Comparison of ENCODE assay signal across 1 cellular context in the genomic region with DNA sequence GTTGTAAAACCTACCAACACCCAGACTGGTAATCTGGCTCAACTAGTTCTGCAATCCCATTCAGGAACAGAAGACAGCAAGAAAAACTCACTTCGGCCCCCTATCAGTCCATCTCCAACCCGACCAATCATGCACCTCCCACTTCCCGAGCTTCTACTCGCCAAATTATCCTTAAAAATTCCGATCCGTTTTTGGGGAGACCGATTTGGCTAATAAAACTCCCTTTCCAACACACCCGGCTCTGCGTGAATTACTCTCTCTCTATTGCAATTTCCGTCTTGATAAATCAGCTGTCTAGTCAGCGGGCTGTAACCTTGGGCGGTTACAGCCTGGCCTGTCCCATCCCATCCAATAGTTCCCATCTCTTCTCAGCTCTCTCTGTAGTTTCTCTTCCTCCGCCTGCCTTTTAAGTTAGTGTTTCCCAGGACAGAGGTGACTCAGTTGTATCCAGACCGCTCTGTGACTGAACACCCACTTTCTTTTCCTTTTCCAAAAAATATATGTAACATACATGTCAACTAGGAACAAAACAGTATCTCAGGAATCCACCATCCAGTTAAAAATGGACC.
A peak's percentile ranks its signal among the peaks of the same experiment; 100 is the strongest.
TF ChIP-seq lines count a peak whose summit lies in the region.

No MANE protein-coding gene starts in this region.

TF ChIP-seq in K562, 482 proteins besides CTCF, POLR2A, EP300 and RAD21 (continued from another document):
- TF ChIP-seq, protein P1, sequence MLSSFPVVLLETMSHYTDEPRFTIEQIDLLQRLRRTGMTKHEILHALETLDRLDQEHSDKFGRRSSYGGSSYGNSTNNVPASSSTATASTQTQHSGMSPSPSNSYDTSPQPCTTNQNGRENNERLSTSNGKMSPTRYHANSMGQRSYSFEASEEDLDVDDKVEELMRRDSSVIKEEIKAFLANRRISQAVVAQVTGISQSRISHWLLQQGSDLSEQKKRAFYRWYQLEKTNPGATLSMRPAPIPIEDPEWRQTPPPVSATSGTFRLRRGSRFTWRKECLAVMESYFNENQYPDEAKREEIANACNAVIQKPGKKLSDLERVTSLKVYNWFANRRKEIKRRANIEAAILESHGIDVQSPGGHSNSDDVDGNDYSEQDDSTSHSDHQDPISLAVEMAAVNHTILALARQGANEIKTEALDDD (IDR thresholded peaks at IDR 0.05), result peak; percentile 99
- TF ChIP-seq SPI1 (IDR thresholded peaks at IDR 0.05; ENCODE audit: borderline replicate concordance, low read depth, low read length), result no peak
- TF ChIP-seq MEIS2 (IDR thresholded peaks at IDR 0.05; ENCODE audit: partially characterized antibody), result peak; percentile 36
- no peak for TF ChIP-seq PCBP1 (IDR thresholded peaks at IDR 0.05; ENCODE audit: low read depth, low read length, poor library complexity, severe bottlenecking)
- TF ChIP-seq GATAD2A (IDR thresholded peaks at IDR 0.05), result 0 out of 2 replicates have a peak, but pooled peaks have one; percentile 41
- TF ChIP-seq, protein P2, sequence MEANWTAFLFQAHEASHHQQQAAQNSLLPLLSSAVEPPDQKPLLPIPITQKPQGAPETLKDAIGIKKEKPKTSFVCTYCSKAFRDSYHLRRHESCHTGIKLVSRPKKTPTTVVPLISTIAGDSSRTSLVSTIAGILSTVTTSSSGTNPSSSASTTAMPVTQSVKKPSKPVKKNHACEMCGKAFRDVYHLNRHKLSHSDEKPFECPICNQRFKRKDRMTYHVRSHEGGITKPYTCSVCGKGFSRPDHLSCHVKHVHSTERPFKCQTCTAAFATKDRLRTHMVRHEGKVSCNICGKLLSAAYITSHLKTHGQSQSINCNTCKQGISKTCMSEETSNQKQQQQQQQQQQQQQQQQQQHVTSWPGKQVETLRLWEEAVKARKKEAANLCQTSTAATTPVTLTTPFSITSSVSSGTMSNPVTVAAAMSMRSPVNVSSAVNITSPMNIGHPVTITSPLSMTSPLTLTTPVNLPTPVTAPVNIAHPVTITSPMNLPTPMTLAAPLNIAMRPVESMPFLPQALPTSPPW (CRISPR knock-in tag; IDR thresholded peaks at IDR 0.05), result no peak
- no peak for TF ChIP-seq YBX1 (IDR thresholded peaks at IDR 0.05)
- TF ChIP-seq POLR2AphosphoS5 (IDR thresholded peaks at IDR 0.05; ENCODE audit: control insufficient read depth, insufficient read depth, low read depth, low read length), result 0 out of 2 replicates have a peak, but pooled peaks have one; percentile 33
- TF ChIP-seq, protein P3, sequence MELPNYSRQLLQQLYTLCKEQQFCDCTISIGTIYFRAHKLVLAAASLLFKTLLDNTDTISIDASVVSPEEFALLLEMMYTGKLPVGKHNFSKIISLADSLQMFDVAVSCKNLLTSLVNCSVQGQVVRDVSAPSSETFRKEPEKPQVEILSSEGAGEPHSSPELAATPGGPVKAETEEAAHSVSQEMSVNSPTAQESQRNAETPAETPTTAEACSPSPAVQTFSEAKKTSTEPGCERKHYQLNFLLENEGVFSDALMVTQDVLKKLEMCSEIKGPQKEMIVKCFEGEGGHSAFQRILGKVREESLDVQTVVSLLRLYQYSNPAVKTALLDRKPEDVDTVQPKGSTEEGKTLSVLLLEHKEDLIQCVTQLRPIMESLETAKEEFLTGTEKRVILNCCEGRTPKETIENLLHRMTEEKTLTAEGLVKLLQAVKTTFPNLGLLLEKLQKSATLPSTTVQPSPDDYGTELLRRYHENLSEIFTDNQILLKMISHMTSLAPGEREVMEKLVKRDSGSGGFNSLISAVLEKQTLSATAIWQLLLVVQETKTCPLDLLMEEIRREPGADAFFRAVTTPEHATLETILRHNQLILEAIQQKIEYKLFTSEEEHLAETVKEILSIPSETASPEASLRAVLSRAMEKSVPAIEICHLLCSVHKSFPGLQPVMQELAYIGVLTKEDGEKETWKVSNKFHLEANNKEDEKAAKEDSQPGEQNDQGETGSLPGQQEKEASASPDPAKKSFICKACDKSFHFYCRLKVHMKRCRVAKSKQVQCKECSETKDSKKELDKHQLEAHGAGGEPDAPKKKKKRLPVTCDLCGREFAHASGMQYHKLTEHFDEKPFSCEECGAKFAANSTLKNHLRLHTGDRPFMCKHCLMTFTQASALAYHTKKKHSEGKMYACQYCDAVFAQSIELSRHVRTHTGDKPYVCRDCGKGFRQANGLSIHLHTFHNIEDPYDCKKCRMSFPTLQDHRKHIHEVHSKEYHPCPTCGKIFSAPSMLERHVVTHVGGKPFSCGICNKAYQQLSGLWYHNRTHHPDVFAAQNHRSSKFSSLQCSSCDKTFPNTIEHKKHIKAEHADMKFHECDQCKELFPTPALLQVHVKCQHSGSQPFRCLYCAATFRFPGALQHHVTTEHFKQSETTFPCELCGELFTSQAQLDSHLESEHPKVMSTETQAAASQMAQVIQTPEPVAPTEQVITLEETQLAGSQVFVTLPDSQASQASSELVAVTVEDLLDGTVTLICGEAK (IDR thresholded peaks at IDR 0.05), result no peak
- TF ChIP-seq, protein P3 (CRISPR knock-in tag; IDR thresholded peaks at IDR 0.05), result no peak
- no peak for TF ChIP-seq WHSC1 (IDR thresholded peaks at IDR 0.05; ENCODE audit: low read length)
- no peak for TF ChIP-seq NRF1 (conservative IDR thresholded peaks at IDR 0.05 in 1 of 2, IDR thresholded peaks at IDR 0.05 in 1 of 2)
- no peak for TF ChIP-seq NFATC3 (IDR thresholded peaks at IDR 0.05)
- no peak for TF ChIP-seq NUFIP1 (IDR thresholded peaks at IDR 0.05; ENCODE audit: partially characterized antibody)
- TF ChIP-seq, protein P4, sequence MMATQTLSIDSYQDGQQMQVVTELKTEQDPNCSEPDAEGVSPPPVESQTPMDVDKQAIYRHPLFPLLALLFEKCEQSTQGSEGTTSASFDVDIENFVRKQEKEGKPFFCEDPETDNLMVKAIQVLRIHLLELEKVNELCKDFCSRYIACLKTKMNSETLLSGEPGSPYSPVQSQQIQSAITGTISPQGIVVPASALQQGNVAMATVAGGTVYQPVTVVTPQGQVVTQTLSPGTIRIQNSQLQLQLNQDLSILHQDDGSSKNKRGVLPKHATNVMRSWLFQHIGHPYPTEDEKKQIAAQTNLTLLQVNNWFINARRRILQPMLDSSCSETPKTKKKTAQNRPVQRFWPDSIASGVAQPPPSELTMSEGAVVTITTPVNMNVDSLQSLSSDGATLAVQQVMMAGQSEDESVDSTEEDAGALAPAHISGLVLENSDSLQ (IDR thresholded peaks at IDR 0.05), result 0 out of 2 replicates have a peak, but pooled peaks have one; percentile 5
- no peak for TF ChIP-seq MECOM (CRISPR knock-in tag; IDR thresholded peaks at IDR 0.05)
- no peak for TF ChIP-seq NCOA1 (IDR thresholded peaks at IDR 0.05; ENCODE audit: low read depth)
- TF ChIP-seq ZNF507 (tag; conservative IDR thresholded peaks at IDR 0.05), result no peak
- TF ChIP-seq SUPT5H (IDR thresholded peaks at IDR 0.05), result 0 out of 2 replicates have a peak, but pooled peaks have one; percentile 9
- no peak for TF ChIP-seq KLF13 (tag; IDR thresholded peaks at IDR 0.05; ENCODE audit: borderline replicate concordance, low read depth)
- peak; percentile 64 for TF ChIP-seq GATA2 (CRISPR knock-in tag; IDR thresholded peaks at IDR 0.05)
- 0 out of 2 replicates have a peak, but pooled peaks have one; percentile 28 for TF ChIP-seq ZKSCAN8 (CRISPR knock-in tag; IDR thresholded peaks at IDR 0.05)
- 0 out of 2 replicates have a peak, but pooled peaks have one; percentile 31 for TF ChIP-seq SMARCC2 (IDR thresholded peaks at IDR 0.05; ENCODE audit: low read depth)
- TF ChIP-seq BMI1 (IDR thresholded peaks at IDR 0.05; ENCODE audit: low read length), result no peak
- TF ChIP-seq DPF2 (IDR thresholded peaks at IDR 0.05), result peak; percentile 21; the same call in 1 of the 2 replicates
- TF ChIP-seq, protein P5, sequence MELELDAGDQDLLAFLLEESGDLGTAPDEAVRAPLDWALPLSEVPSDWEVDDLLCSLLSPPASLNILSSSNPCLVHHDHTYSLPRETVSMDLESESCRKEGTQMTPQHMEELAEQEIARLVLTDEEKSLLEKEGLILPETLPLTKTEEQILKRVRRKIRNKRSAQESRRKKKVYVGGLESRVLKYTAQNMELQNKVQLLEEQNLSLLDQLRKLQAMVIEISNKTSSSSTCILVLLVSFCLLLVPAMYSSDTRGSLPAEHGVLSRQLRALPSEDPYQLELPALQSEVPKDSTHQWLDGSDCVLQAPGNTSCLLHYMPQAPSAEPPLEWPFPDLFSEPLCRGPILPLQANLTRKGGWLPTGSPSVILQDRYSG (tag; conservative IDR thresholded peaks at IDR 0.05; ENCODE audit: low read depth), result no peak
- TF ChIP-seq DACH1 (IDR thresholded peaks at IDR 0.05; ENCODE audit: partially characterized antibody), result peak; percentile 67
- TF ChIP-seq, protein P6, sequence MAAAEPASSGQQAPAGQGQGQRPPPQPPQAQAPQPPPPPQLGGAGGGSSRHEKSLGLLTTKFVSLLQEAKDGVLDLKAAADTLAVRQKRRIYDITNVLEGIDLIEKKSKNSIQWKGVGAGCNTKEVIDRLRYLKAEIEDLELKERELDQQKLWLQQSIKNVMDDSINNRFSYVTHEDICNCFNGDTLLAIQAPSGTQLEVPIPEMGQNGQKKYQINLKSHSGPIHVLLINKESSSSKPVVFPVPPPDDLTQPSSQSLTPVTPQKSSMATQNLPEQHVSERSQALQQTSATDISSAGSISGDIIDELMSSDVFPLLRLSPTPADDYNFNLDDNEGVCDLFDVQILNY (CRISPR knock-in tag; IDR thresholded peaks at IDR 0.05), result no peak
- TF ChIP-seq ZBTB8A (IDR thresholded peaks at IDR 0.05; ENCODE audit: partially characterized antibody), result no peak
- no peak for TF ChIP-seq NCOA4 (IDR thresholded peaks at IDR 0.05; ENCODE audit: partially characterized antibody)
- TF ChIP-seq SMARCE1 (IDR thresholded peaks at IDR 0.05), result peak; percentile 20; the same call in 1 of the 2 replicates
- no peak for TF ChIP-seq XRCC5 (IDR thresholded peaks at IDR 0.05; ENCODE audit: low read depth, low read length)
- TF ChIP-seq HIVEP1 (CRISPR knock-in tag; IDR thresholded peaks at IDR 0.05), result no peak
- peak; percentile 16; the same call in 1 of the 2 replicates for TF ChIP-seq PML (IDR thresholded peaks at IDR 0.05; ENCODE audit: low read length)
- no peak for TF ChIP-seq PHF21A (IDR thresholded peaks at IDR 0.05; ENCODE audit: borderline replicate concordance, low read depth)
- TF ChIP-seq, protein P7, sequence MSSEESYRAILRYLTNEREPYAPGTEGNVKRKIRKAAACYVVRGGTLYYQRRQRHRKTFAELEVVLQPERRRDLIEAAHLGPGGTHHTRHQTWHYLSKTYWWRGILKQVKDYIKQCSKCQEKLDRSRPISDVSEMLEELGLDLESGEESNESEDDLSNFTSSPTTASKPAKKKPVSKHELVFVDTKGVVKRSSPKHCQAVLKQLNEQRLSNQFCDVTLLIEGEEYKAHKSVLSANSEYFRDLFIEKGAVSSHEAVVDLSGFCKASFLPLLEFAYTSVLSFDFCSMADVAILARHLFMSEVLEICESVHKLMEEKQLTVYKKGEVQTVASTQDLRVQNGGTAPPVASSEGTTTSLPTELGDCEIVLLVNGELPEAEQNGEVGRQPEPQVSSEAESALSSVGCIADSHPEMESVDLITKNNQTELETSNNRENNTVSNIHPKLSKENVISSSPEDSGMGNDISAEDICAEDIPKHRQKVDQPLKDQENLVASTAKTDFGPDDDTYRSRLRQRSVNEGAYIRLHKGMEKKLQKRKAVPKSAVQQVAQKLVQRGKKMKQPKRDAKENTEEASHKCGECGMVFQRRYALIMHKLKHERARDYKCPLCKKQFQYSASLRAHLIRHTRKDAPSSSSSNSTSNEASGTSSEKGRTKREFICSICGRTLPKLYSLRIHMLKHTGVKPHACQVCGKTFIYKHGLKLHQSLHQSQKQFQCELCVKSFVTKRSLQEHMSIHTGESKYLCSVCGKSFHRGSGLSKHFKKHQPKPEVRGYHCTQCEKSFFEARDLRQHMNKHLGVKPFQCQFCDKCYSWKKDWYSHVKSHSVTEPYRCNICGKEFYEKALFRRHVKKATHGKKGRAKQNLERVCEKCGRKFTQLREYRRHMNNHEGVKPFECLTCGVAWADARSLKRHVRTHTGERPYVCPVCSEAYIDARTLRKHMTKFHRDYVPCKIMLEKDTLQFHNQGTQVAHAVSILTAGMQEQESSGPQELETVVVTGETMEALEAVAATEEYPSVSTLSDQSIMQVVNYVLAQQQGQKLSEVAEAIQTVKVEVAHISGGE (CRISPR knock-in tag; IDR thresholded peaks at IDR 0.05), result no peak
- no peak for TF ChIP-seq ZEB2 (IDR thresholded peaks at IDR 0.05)
- TF ChIP-seq KDM5B (IDR thresholded peaks at IDR 0.05; ENCODE audit: insufficient replicate concordance, low read depth, low read length), result no peak
- no peak for TF ChIP-seq ZNF274 (IDR thresholded peaks at IDR 0.05; ENCODE audit: borderline replicate concordance, low read depth, low read length)
- TF ChIP-seq NFRKB (IDR thresholded peaks at IDR 0.05; ENCODE audit: low read depth), result peak; percentile 66; the same call in 1 of the 2 replicates
- TF ChIP-seq KAT8 (IDR thresholded peaks at IDR 0.05; ENCODE audit: low read depth), result no peak
- no peak for TF ChIP-seq SNIP1 (IDR thresholded peaks at IDR 0.05; ENCODE audit: low read depth)
- TF ChIP-seq BRD9 (IDR thresholded peaks at IDR 0.05; ENCODE audit: low read depth, partially characterized antibody), result peak; percentile 37
- TF ChIP-seq RFX1 (IDR thresholded peaks at IDR 0.05), result no peak
